In the genomic region with DNA sequence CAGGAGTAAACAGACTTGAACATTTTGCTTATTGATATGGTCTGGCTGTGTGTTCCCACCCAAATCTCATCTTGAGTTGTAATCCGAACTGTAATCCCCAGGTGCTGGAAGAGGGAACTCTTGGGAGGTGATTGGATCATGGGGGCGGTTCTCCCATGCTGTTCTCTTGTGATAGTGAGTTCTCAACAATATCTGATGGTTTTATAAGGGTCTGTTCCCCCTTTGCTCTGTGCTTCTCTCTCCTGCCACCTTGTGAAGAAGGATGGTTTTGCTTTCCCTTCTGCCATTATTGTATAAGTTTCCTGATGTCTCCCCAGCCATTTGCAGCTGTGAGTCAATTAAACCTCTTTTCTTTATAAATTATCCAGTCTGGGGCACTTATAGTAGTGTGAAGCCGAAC, we compare ENCODE assay signal across 8 cellular contexts. TPM values are rescaled to one million over a fixed set of nuclear protein-coding genes. Genes with fewer than 3 reads are reported as not detected.
DNase-seq lines count a peak whose midpoint lies in the region; ATAC-seq and TF ChIP-seq lines count a peak whose summit lies in the region.

No MANE protein-coding gene starts in this region.

- no peaks in the 10 kb centered on the region for H3K9me3 ChIP-seq in OCI-LY7 (ENCODE audit: low read length)
- H3K9me3 ChIP-seq in esophagus muscularis mucosa, result no peaks in the 10 kb centered on the region

- no peaks in the 10 kb centered on the region for H3K79me2 ChIP-seq in OCI-LY7 (ENCODE audit: insufficient read depth, low read depth, low read length)

- TF ChIP-seq CTCF in OCI-LY7 (conservative IDR thresholded peaks at IDR 0.05; ENCODE audit: low read length), result peak; percentile 74
- peak; percentile 31 to 37 (median 33) for TF ChIP-seq CTCF in esophagus muscularis mucosa (IDR thresholded peaks at IDR 0.05)

- H3K36me3 ChIP-seq in OCI-LY7 (ENCODE audit: insufficient read depth, low read length) (no peaks in the 10 kb centered on the region), esophagus muscularis mucosa (no peaks in the 10 kb centered on the region)

- POLR2A ChIA-PET in OCI-LY7 (lab: Charles Lee), result interaction anchor here (0.6 to 1.0 kb wide), 3 partner anchors 15 to 295 kb away, joined by 3 to 6 read pairs (median 3); no protein-coding TSS in a partner anchor

- BruUV-seq in OCI-LY7 (replicated peaks; lab: Mats Ljungman, UMichigan), result no TSS peak

- H2AFZ ChIP-seq in OCI-LY7 (ENCODE audit: low read length), result no peak overlapping the region

- H3K27ac ChIP-seq in OCI-LY7 (ENCODE audit: low read depth, low read length, poor library complexity, severe bottlenecking) (no peak overlapping the region), esophagus muscularis mucosa (replicated peaks in 1 of 4) (no peak overlapping the region)

- no peak overlapping the region for H3K4me2 ChIP-seq in OCI-LY7 (ENCODE audit: low read length)

- TF ChIP-seq EP300 in esophagus muscularis mucosa (IDR thresholded peaks at IDR 0.05), result no peak

- no peaks in the 10 kb centered on the region for H3K9me2 ChIP-seq in OCI-LY7 (ENCODE audit: insufficient read depth, low read length)

- intact Hi-C loops in OCI-LY7 (cut with micrococcal nuclease; ENCODE audit: unreplicated experiment), result loop anchor here (5.0 kb wide), 1 partner anchor 477 kb away; no protein-coding TSS in a partner anchor
- intact Hi-C loops in esophagus muscularis mucosa (cut with DNase I), result no loop called here

- WGBS in esophagus muscularis mucosa, result 76% methylated on average over 3 of the region's 3 CpGs

- H3K4me3 ChIP-seq in OCI-LY7 (ENCODE audit: low read depth, low read length, poor library complexity, severe bottlenecking) (no peak overlapping the region), esophagus muscularis mucosa (no peak overlapping the region)

- no peak for TF ChIP-seq POLR2A in esophagus muscularis mucosa (IDR thresholded peaks at IDR 0.05; ENCODE audit: low read depth)

- no peaks in the 10 kb centered on the region for H4K20me1 ChIP-seq in OCI-LY7 (ENCODE audit: insufficient read depth, low read length)

- ATAC-seq in HG02798 (IDR thresholded peaks at IDR 0.05; ENCODE audit: poor library complexity, unreplicated experiment), result peak; percentile 47
- no peak for ATAC-seq in GM19463 (IDR thresholded peaks at IDR 0.05; ENCODE audit: unreplicated experiment)
- no peak for ATAC-seq in GM18520 (IDR thresholded peaks at IDR 0.05; ENCODE audit: unreplicated experiment)

- no peaks in the 10 kb centered on the region for H3K4me1 ChIP-seq in OCI-LY7 (ENCODE audit: insufficient read depth, low read length, poor library complexity, severe bottlenecking)
- no peaks in the 10 kb centered on the region for H3K4me1 ChIP-seq in esophagus muscularis mucosa

- CTCF ChIA-PET in OCI-LY7 (lab: Charles Lee; ENCODE audit: unreplicated experiment), result no interaction called here

- H3K27me3 ChIP-seq in esophagus muscularis mucosa, result peaks cover 0 to 12% (median 0%) of the 10 kb centered on the region in 4 donors

- DNase-seq in COR-L47 (lab: John Stamatoyannopoulos, UW) (peak; percentile 58), OCI-LY7 (ENCODE audit: low spot score) (peak; percentile 48), esophagus muscularis mucosa (ENCODE audit: extremely low spot score) (no peak), renal cortical epithelial cell (ENCODE audit: low read depth) (peak; percentile 53)
- no peak for DNase-seq in stimulated activated CD4-positive, alpha-beta T cell treated with anti-CD3 and anti-CD28 coated beads, Interleukin-4, amount 100 ng/mL, for 24 hours

RNA-seq across cellular contexts. Expression of gene MYLIP, which starts 40.0 kb away (rescaled TPM):
- total RNA-seq in OCI-LY7 (2014; rRNA removed; shearing (Covaris generic)), result 8.5 and 12.4 TPM in 2 replicates
- 13.9 and 15.3 TPM in 2 replicates for total RNA-seq in OCI-LY7 (2022)
- total RNA-seq in esophagus muscularis mucosa, result 10 to 100 TPM; 33.5 to 61.8 (median 35.3) TPM
- 8.0 and 22.3 TPM in 2 replicates for total RNA-seq in renal cortical epithelial cell

Comparison
In these comparisons a context has a peak if more than half of its experiments do, and no peak if none do; other contexts are left out.
1. DNase-seq: peak in COR-L47 (single experiment), OCI-LY7 (single experiment) and renal cortical epithelial cell (single experiment); none in esophagus muscularis mucosa (single experiment) and stimulated activated CD4-positive, alpha-beta T cell treated with anti-CD3 and anti-CD28 coated beads, Interleukin-4, amount 100 ng/mL, for 24 hours (single experiment).